In genomic region chr18:56789004-56789888, GRCh38 we compare ENCODE assay signal across 10 cellular contexts.
DNase-seq lines count a peak whose midpoint lies in the region; ATAC-seq and TF ChIP-seq lines count a peak whose summit lies in the region.
"Had no signal": no experiment of that assay in that cellular context is flagged by ENCODE, and none has a peak within 500 bp of the region (broad histone marks: within the 10 kb centered on the region; RNA-seq: fewer than 3 reads in every experiment).

No MANE protein-coding gene starts in this region.

- no peak overlapping the region for H3K23ac ChIP-seq in mesenchymal stem cell (ENCODE audit: low read length in 2 of 2)

- no peak overlapping the region for H3K14ac ChIP-seq in mesenchymal stem cell (ENCODE audit: low read length in 2 of 2)

- no peak overlapping the region for H3K27ac Mint-ChIP-seq in MCF 10A (ENCODE audit: low read depth, unreplicated experiment)
- H3K27ac Mint-ChIP-seq: stimulated activated effector memory CD8-positive, alpha-beta T cell treated with anti-CD3 and anti-CD28 coated beads, Interleukin-12 subunit alpha, Interleukin-12 subunit beta, amount 100 ng/mL, for 72 hours had no signal

- no peak overlapping the region for H3K4ac ChIP-seq in mesenchymal stem cell (ENCODE audit: low read depth in 1 of 2, low read length in 2 of 2)

- H2BK5ac ChIP-seq in mesenchymal stem cell (ENCODE audit: low read depth, low read length, poor library complexity, severe bottlenecking) = no peak overlapping the region

- peaks cover 5% of the 10 kb centered on the region for H3K36me3 Mint-ChIP-seq in MCF 10A (ENCODE audit: insufficient read depth, unreplicated experiment)

- no peak overlapping the region for H2BK120ac ChIP-seq in mesenchymal stem cell (ENCODE audit: low read depth, low read length)

- no peaks in the 10 kb centered on the region for H3K4me1 Mint-ChIP-seq in MCF 10A (ENCODE audit: insufficient read depth, unreplicated experiment)
- H3K4me1 Mint-ChIP-seq: central memory CD8-positive, alpha-beta T cell; stimulated activated effector memory CD8-positive, alpha-beta T cell treated with anti-CD3 and anti-CD28 coated beads, Interleukin-12 subunit alpha, Interleukin-12 subunit beta, amount 100 ng/mL, for 72 hours had no signal

- no peak overlapping the region for H4K91ac ChIP-seq in mesenchymal stem cell (ENCODE audit: low read length)

- ATAC-seq in HG03432 (IDR thresholded peaks at IDR 0.05; ENCODE audit: unreplicated experiment) (no peak), GM18517 (IDR thresholded peaks at IDR 0.05; ENCODE audit: unreplicated experiment) (no peak)
- ATAC-seq: stimulated activated effector memory CD8-positive, alpha-beta T cell treated with anti-CD3 and anti-CD28 coated beads, Interleukin-12 subunit alpha, Interleukin-12 subunit beta, amount 100 ng/mL, for 72 hours had no signal

- H3K4me2 ChIP-seq in mesenchymal stem cell (ENCODE audit: low read length, poor library complexity, severe bottlenecking) = no peak overlapping the region

- no TSS peak for BruUV-seq in MCF 10A (replicated peaks; lab: Mats Ljungman, UMichigan)

- no peak overlapping the region for H2AFZ ChIP-seq in mesenchymal stem cell (ENCODE audit: low read depth, low read length)

- H2AK5ac ChIP-seq in mesenchymal stem cell (ENCODE audit: low read length, severe bottlenecking) = no peak overlapping the region

- H3K18ac ChIP-seq in mesenchymal stem cell (ENCODE audit: low read depth in 1 of 2, low read length in 2 of 2) = no peak overlapping the region

- 93% methylated on average over 4 of the region's 9 CpGs for WGBS in mesenchymal stem cell

- no peak overlapping the region for H3K4me3 Mint-ChIP-seq in MCF 10A (ENCODE audit: unreplicated experiment)
- H3K4me3 Mint-ChIP-seq: central memory CD8-positive, alpha-beta T cell; stimulated activated effector memory CD8-positive, alpha-beta T cell treated with anti-CD3 and anti-CD28 coated beads, Interleukin-12 subunit alpha, Interleukin-12 subunit beta, amount 100 ng/mL, for 72 hours had no signal

- H3K9me3 Mint-ChIP-seq in MCF 10A (ENCODE audit: unreplicated experiment) = no peaks in the 10 kb centered on the region
- H3K9me3 Mint-ChIP-seq: central memory CD8-positive, alpha-beta T cell; stimulated activated effector memory CD8-positive, alpha-beta T cell treated with anti-CD3 and anti-CD28 coated beads, Interleukin-12 subunit alpha, Interleukin-12 subunit beta, amount 100 ng/mL, for 72 hours had no signal

- no peak for TF ChIP-seq POLR2A in breast epithelium (IDR thresholded peaks at IDR 0.05)

- H2BK15ac ChIP-seq in mesenchymal stem cell (ENCODE audit: low read depth, poor library complexity, severe bottlenecking) = no peak overlapping the region

- H3K36me3 ChIP-seq in breast epithelium (no peaks in the 10 kb centered on the region), MG63 (no peaks in the 10 kb centered on the region), mesenchymal stem cell (ENCODE audit: control insufficient read depth in 1 of 2, insufficient read depth in 2 of 2, low read depth in 1 of 2, low read length in 2 of 2) (peaks cover 0 to 10% of the 10 kb centered on the region in 2 experiments)

- no peak overlapping the region for H2BK12ac ChIP-seq in mesenchymal stem cell (ENCODE audit: low read length in 2 of 2)

- no peaks in the 10 kb centered on the region for H3K9me3 ChIP-seq in breast epithelium
- H3K9me3 ChIP-seq in MG63 = no peaks in the 10 kb centered on the region
- no peaks in the 10 kb centered on the region for H3K9me3 ChIP-seq in mesenchymal stem cell (ENCODE audit: control insufficient read depth, low read length)

- CTCF ChIA-PET in MCF 10A (lab: Yijun Ruan, JAX) = interaction anchor here (0.6 to 1.8 kb wide), 13 partner anchors 16 to 812 kb away, joined by 3 to 8 read pairs (median 5); no protein-coding TSS in a partner anchor

- DNase-seq in MCF 10A (ENCODE audit: unreplicated experiment) (peak; percentile 59), breast epithelium (ENCODE audit: low spot score in 2 of 2) (no peak), MG63 (peak; percentile 5), astrocyte of the hippocampus (ENCODE audit: low read depth, low spot score) (peak; percentile 7), mesenchymal stem cell (peak; percentile 23), HK-2 (ENCODE audit: unreplicated experiment) (no peak)

- no peaks in the 10 kb centered on the region for H3K27me3 Mint-ChIP-seq in MCF 10A (ENCODE audit: insufficient read depth, unreplicated experiment)
- H3K27me3 Mint-ChIP-seq: central memory CD8-positive, alpha-beta T cell had no signal

- H3K27me3 ChIP-seq in breast epithelium (no peaks in the 10 kb centered on the region), MG63 (no peaks in the 10 kb centered on the region), mesenchymal stem cell (ENCODE audit: control insufficient read depth in 1 of 2, insufficient read depth in 1 of 2, low read length in 2 of 2) (no peaks in the 10 kb centered on the region)

- H4K8ac ChIP-seq in mesenchymal stem cell (ENCODE audit: low read length) = no peak overlapping the region

- H3K79me1 ChIP-seq in mesenchymal stem cell (replicated peaks; ENCODE audit: low read length, poor library complexity, severe bottlenecking) = no peaks in the 10 kb centered on the region

- intact Hi-C loops in MCF 10A (cut with micrococcal nuclease) (loop anchor here (1.0 kb wide), 1 partner anchor 657 kb away; no protein-coding TSS in a partner anchor), breast epithelium (cut with DNase I; ENCODE audit: low total_unique reads) (no loop called here)

- H3K4me1 ChIP-seq in breast epithelium (no peaks in the 10 kb centered on the region), mesenchymal stem cell (ENCODE audit: control insufficient read depth, insufficient read depth, low read depth, low read length) (no peaks in the 10 kb centered on the region)

- POLR2A ChIA-PET in MCF 10A (lab: Yijun Ruan, JAX) = interaction anchor here (0.6 kb wide), 1 partner anchor 1755 kb away, joined by 3 read pairs; no protein-coding TSS in a partner anchor

- peak; percentile 51 for TF ChIP-seq CTCF in MCF 10A (IDR thresholded peaks at IDR 0.05; ENCODE audit: unreplicated experiment)
- TF ChIP-seq CTCF in breast epithelium (IDR thresholded peaks at IDR 0.05) = no peak

- H3K27ac ChIP-seq in breast epithelium (no peak overlapping the region), mesenchymal stem cell (ENCODE audit: low read length, poor library complexity, severe bottlenecking) (no peak overlapping the region)

- H3K4me3 ChIP-seq in breast epithelium (no peak overlapping the region), MG63 (no peak overlapping the region), mesenchymal stem cell (ENCODE audit: insufficient read depth in 1 of 2, low read depth in 1 of 2, low read length in 2 of 2) (no peak overlapping the region)

- H3K9ac ChIP-seq in mesenchymal stem cell (ENCODE audit: low read length) = no peak overlapping the region

Comparison
In these comparisons a context has a peak if more than half of its experiments do, and no peak if none do; other contexts are left out.
1. DNase-seq: peak in MCF 10A (single experiment), MG63 (single experiment), astrocyte of the hippocampus (single experiment) and mesenchymal stem cell (single experiment); none in breast epithelium (0 of 2) and HK-2 (single experiment).